Comparison of ENCODE assay signal across 25 cellular contexts in the genomic region with DNA sequence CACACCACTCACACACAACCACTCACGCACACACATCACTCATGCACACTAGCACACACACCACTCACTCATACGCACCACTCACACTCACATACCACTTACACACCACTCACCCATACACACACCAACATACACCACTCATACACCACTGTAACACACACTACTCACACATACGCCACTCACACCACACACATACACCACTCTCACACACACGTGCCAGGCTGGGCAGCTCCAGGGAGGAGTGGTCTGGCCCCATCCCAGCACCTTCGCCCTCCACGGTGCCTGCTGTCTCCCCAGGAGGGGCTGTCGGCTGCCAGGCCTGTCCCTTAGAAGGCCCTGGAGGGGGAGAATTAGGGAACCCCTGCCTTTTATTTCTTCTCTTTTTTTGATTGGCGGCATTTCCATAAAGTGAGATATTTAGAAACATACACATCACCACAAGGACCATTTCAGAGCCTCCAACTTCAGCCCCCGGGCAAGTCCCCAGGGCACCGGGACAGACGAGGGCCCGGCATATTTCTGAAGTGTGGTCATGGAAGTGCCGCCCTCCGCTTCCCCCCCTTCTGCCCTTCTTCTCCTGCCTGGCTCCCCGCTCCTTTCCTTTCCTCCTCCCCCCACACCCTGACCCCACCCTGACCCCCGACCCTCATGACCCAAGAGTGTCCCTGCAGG. TPM values are rescaled to one million over a fixed set of nuclear protein-coding genes. Genes with fewer than 3 reads are reported as not detected.
DNase-seq lines count a peak whose midpoint lies in the region; ATAC-seq, FAIRE-seq and TF ChIP-seq lines count a peak whose summit lies in the region.
"Had no signal": no experiment of that assay in that cellular context is flagged by ENCODE, and none has a peak within 500 bp of the region (broad histone marks: within the 10 kb centered on the region; RNA-seq: fewer than 3 reads in every experiment).

No MANE protein-coding gene starts in this region.

- no peaks in the 10 kb centered on the region for H3K9me1 ChIP-seq in keratinocyte (ENCODE audit: control insufficient read depth, extremely low read depth, insufficient read depth, low read length)

- peaks cover 6% of the 10 kb centered on the region for H3K27me3 ChIP-seq in adipocyte (replicated peaks; ENCODE audit: control insufficient read depth, insufficient read depth, low read length)
- H3K27me3 ChIP-seq in keratinocyte (ENCODE audit: control insufficient read depth, extremely low read depth, insufficient read depth, low read length), result no peaks in the 10 kb centered on the region
- H3K27me3 ChIP-seq: adrenal gland had no signal

- H3K9me3 ChIP-seq in adipocyte (ENCODE audit: control insufficient read depth, low read length) (no peaks in the 10 kb centered on the region), keratinocyte (ENCODE audit: control insufficient read depth, low read depth, low read length) (no peaks in the 10 kb centered on the region)
- H3K9me3 ChIP-seq: adrenal gland had no signal

- H3K4me3 ChIP-seq in adipocyte (ENCODE audit: low read length) (no peak overlapping the region), keratinocyte (ENCODE audit: control insufficient read depth in 2 of 3, extremely low read depth in 1 of 3, insufficient read depth in 2 of 3, low read depth in 1 of 3, low read length in 3 of 3) (no peak overlapping the region)
- H3K4me3 ChIP-seq: adrenal gland, smooth muscle cell had no signal

- no peaks in the 10 kb centered on the region for H3K79me2 ChIP-seq in keratinocyte (ENCODE audit: control insufficient read depth, insufficient read depth, low read length)

- no peaks in the 10 kb centered on the region for H4K20me1 ChIP-seq in keratinocyte (ENCODE audit: control insufficient read depth, extremely low read depth, insufficient read depth, low read length)

- H3K36me3 ChIP-seq in adipocyte (ENCODE audit: control insufficient read depth, insufficient read depth, low read length, severe bottlenecking), result no peaks in the 10 kb centered on the region
- H3K36me3 ChIP-seq in keratinocyte (ENCODE audit: control insufficient read depth in 2 of 2, extremely low read depth in 1 of 2, insufficient read depth in 2 of 2, low read length in 2 of 2), result no peaks in the 10 kb centered on the region
- H3K36me3 ChIP-seq: adrenal gland had no signal

- no peak overlapping the region for H3K4me3 Mint-ChIP-seq in progenitor cell of endocrine pancreas (ENCODE audit: low read depth)
- H3K4me3 Mint-ChIP-seq in naive thymus-derived CD8-positive, alpha-beta T cell, result no peak overlapping the region
- H3K4me3 Mint-ChIP-seq: activated CD4-positive, alpha-beta T cell treated with anti-CD3 and anti-CD28 coated beads for 36 hours; activated T-cell treated with anti-CD3 and anti-CD28 coated beads, Interleukin-2, amount 50 U/mL, for 4 hours; stimulated activated memory B cell treated with anti-CD40 and anti-IgM and Interleukin-4, amounts not matched to agents 10 μg/mL and 1 μg/mL and 100 μg/mL, for 72 hours; T-helper 17 cell had no signal

- H3K4me2 ChIP-seq in keratinocyte (ENCODE audit: control insufficient read depth, extremely low read depth, insufficient read depth, low read depth, low read length), result no peak overlapping the region
- H3K4me2 ChIP-seq: smooth muscle cell had no signal

- no peak for ATAC-seq in naive thymus-derived CD8-positive, alpha-beta T cell
- ATAC-seq in HG03460 (IDR thresholded peaks at IDR 0.05; ENCODE audit: unreplicated experiment), result no peak
- ATAC-seq: activated CD4-positive, alpha-beta T cell treated with anti-CD3 and anti-CD28 coated beads for 36 hours; activated T-cell treated with anti-CD3 and anti-CD28 coated beads, Interleukin-2, amount 50 U/mL, for 4 hours; stimulated activated memory B cell treated with anti-CD40 and anti-IgM and Interleukin-4, amounts not matched to agents 10 μg/mL and 1 μg/mL and 100 μg/mL, for 72 hours; T-helper 17 cell had no signal

- H3K36me3 Mint-ChIP-seq in progenitor cell of endocrine pancreas (ENCODE audit: insufficient read depth), result no peaks in the 10 kb centered on the region
- no peaks in the 10 kb centered on the region for H3K36me3 Mint-ChIP-seq in naive thymus-derived CD8-positive, alpha-beta T cell
- H3K36me3 Mint-ChIP-seq: stimulated activated memory B cell treated with anti-CD40 and anti-IgM and Interleukin-4, amounts not matched to agents 10 μg/mL and 1 μg/mL and 100 μg/mL, for 72 hours had no signal

- peaks cover 4% of the 10 kb centered on the region for H3K4me1 Mint-ChIP-seq in progenitor cell of endocrine pancreas (ENCODE audit: low read depth)
- H3K4me1 Mint-ChIP-seq in naive thymus-derived CD8-positive, alpha-beta T cell, result no peaks in the 10 kb centered on the region
- H3K4me1 Mint-ChIP-seq: activated CD4-positive, alpha-beta T cell treated with anti-CD3 and anti-CD28 coated beads for 36 hours; stimulated activated memory B cell treated with anti-CD40 and anti-IgM and Interleukin-4, amounts not matched to agents 10 μg/mL and 1 μg/mL and 100 μg/mL, for 72 hours had no signal

- no peak for TF ChIP-seq CTCF in keratinocyte (optimal IDR thresholded peaks at IDR 0.05 in 1 of 3, IDR thresholded peaks at IDR 0.05 in 1 of 3, conservative IDR thresholded peaks at IDR 0.05 in 1 of 3; ENCODE audit: extremely low read depth in 1 of 3, insufficient read depth in 2 of 3, low read length in 3 of 3)
- TF ChIP-seq CTCF in progenitor cell of endocrine pancreas (IDR thresholded peaks at IDR 0.05; ENCODE audit: unreplicated experiment), result no peak

- H3K27me3 Mint-ChIP-seq in progenitor cell of endocrine pancreas, result peaks cover 3% of the 10 kb centered on the region
- peaks cover 0 to 1% (median 0%) of the 10 kb centered on the region in 5 donors for H3K27me3 Mint-ChIP-seq in naive thymus-derived CD8-positive, alpha-beta T cell
- H3K27me3 Mint-ChIP-seq: activated CD4-positive, alpha-beta T cell treated with anti-CD3 and anti-CD28 coated beads for 36 hours; T-helper 17 cell had no signal

- DNase-seq in ELR (ENCODE audit: low read depth), result peak; percentile 60
- peak; percentile 46 for DNase-seq in adipocyte (ENCODE audit: low read depth)
- no peak for DNase-seq in keratinocyte (ENCODE audit: low read depth, low spot score)
- no peak for DNase-seq in progenitor cell of endocrine pancreas (ENCODE audit: low spot score, unreplicated experiment)
- DNase-seq in OCI-M2 (lab: John Stamatoyannopoulos, UW; ENCODE audit: unreplicated experiment), result no peak
- DNase-seq in naive thymus-derived CD8-positive, alpha-beta T cell, result no peak
- no peak for DNase-seq in NCI-H2171 treated with DMSO at 0.1 percent for 48 hours (lab: John Stamatoyannopoulos, UW)
- DNase-seq: activated CD4-positive, alpha-beta T cell treated with anti-CD3 and anti-CD28 coated beads for 36 hours; activated naive CD4-positive, alpha-beta T cell; activated T-cell treated with anti-CD3 and anti-CD28 coated beads, Interleukin-2, amount 50 U/mL, for 4 hours; cortex of kidney; Karpas-422; NCI-H1048; NCI-H187 treated with DMSO at 0.1 percent for 48 hours; NCI-H69; RPMI8226; T-helper 17 cell had no signal

- no peaks in the 10 kb centered on the region for H3K4me1 ChIP-seq in adipocyte (ENCODE audit: control insufficient read depth, insufficient read depth, low read length)
- peaks cover 11% of the 10 kb centered on the region for H3K4me1 ChIP-seq in keratinocyte (ENCODE audit: control insufficient read depth, extremely low read depth, insufficient read depth, low read length)
- H3K4me1 ChIP-seq: adrenal gland had no signal

- H3K9ac ChIP-seq in adipocyte (ENCODE audit: low read length) (no peak overlapping the region), keratinocyte (ENCODE audit: control insufficient read depth, extremely low read depth, insufficient read depth, low read length) (no peak overlapping the region)

- peak; percentile 51 for FAIRE-seq in keratinocyte (lab: Jason Lieb, UNC)

- dilution Hi-C loops in keratinocyte (cut with MboI; ENCODE audit: extremely low pct_ligation_motif_present, low sequenced_read_pairs), result no loop called here

- POLR2A ChIA-PET in naive thymus-derived CD8-positive, alpha-beta T cell (lab: Charles Lee), result no interaction called here

- H2AFZ ChIP-seq in keratinocyte (ENCODE audit: control insufficient read depth, low read length), result no peak overlapping the region

- H3K27ac Mint-ChIP-seq in progenitor cell of endocrine pancreas, result peak overlapping the region; percentile 10
- H3K27ac Mint-ChIP-seq in naive thymus-derived CD8-positive, alpha-beta T cell, result peak overlapping the region in 3 of 10 donors; percentile 2 to 57 (median 10)
- H3K27ac Mint-ChIP-seq: activated CD4-positive, alpha-beta T cell treated with anti-CD3 and anti-CD28 coated beads for 36 hours; stimulated activated memory B cell treated with anti-CD40 and anti-IgM and Interleukin-4, amounts not matched to agents 10 μg/mL and 1 μg/mL and 100 μg/mL, for 72 hours; T-helper 17 cell had no signal

- H3K27ac ChIP-seq in keratinocyte (ENCODE audit: control insufficient read depth, insufficient read depth, low read length), result no peak overlapping the region
- H3K27ac ChIP-seq: adrenal gland had no signal

- no peaks in the 10 kb centered on the region for H3K9me3 Mint-ChIP-seq in progenitor cell of endocrine pancreas (ENCODE audit: low read depth)
- H3K9me3 Mint-ChIP-seq in naive thymus-derived CD8-positive, alpha-beta T cell, result no peaks in the 10 kb centered on the region
- H3K9me3 Mint-ChIP-seq: activated T-cell treated with anti-CD3 and anti-CD28 coated beads, Interleukin-2, amount 50 U/mL, for 4 hours had no signal

RNA-seq across cellular contexts. Expression of gene ASB6, which starts 6.3 kb away (rescaled TPM):
- polyA plus RNA-seq in keratinocyte, result 16.3 to 23.8 TPM (median 23.7 TPM) in 3 replicates
- polyA plus RNA-seq in keratinocyte (2011; ENCODE audit: low read depth), result 4.8 TPM
- 14.1 and 23.7 TPM in 2 replicates for polyA plus RNA-seq in keratinocyte (2011; cell fraction: cytosol; rRNA removed)
- polyA plus RNA-seq in keratinocyte (2011; cell fraction: nucleus; rRNA removed), result 34.6 and 40.3 TPM in 2 replicates
- 14.0 and 19.5 TPM in 2 replicates for polyA plus RNA-seq in keratinocyte (2012; ENCODE audit: low replicate concordance)
- 8.5 to 19.0 TPM (median 12.4 TPM) in 3 replicates for polyA minus RNA-seq in keratinocyte
- polyA minus RNA-seq in keratinocyte (2011; cell fraction: cytosol; rRNA and poly(A)+ RNA removed), result 21.7 TPM
- 14.7 and 15.3 TPM in 2 replicates for polyA minus RNA-seq in keratinocyte (2011; cell fraction: nucleus; rRNA and poly(A)+ RNA removed)
- total RNA-seq in progenitor cell of endocrine pancreas, result 19.7 and 20.5 TPM in 2 replicates
- 10 to 100 TPM; 33.7 to 35.7 TPM for total RNA-seq in naive thymus-derived CD8-positive, alpha-beta T cell
- polyA plus RNA-seq in naive thymus-derived CD8-positive, alpha-beta T cell, result 10 to 100 TPM; 14.8 to 29.1 (median 19.8) TPM

RNA-seq across cellular contexts. Expression of gene PRRX2, which starts 17.2 kb away (rescaled TPM):
- polyA plus RNA-seq in keratinocyte, result 0.06 to 0.19 TPM in 2 of 3 replicates, not detected in the other
- polyA plus RNA-seq in keratinocyte (2011; ENCODE audit: low read depth), result not detected
- polyA plus RNA-seq in keratinocyte (2011; cell fraction: cytosol; rRNA removed), result 0.05 and 0.14 TPM in 2 replicates
- not detected in 2 replicates for polyA plus RNA-seq in keratinocyte (2011; cell fraction: nucleus; rRNA removed)
- polyA plus RNA-seq in keratinocyte (2012; ENCODE audit: low replicate concordance), result not detected in 2 replicates
- polyA minus RNA-seq in keratinocyte, result not detected in 3 replicates
- polyA minus RNA-seq in keratinocyte (2011; cell fraction: cytosol; rRNA and poly(A)+ RNA removed), result not detected
- not detected in 2 replicates for polyA minus RNA-seq in keratinocyte (2011; cell fraction: nucleus; rRNA and poly(A)+ RNA removed)
- total RNA-seq in progenitor cell of endocrine pancreas, result 0.79 and 0.91 TPM in 2 replicates
- total RNA-seq in naive thymus-derived CD8-positive, alpha-beta T cell, result not detected
- polyA plus RNA-seq in naive thymus-derived CD8-positive, alpha-beta T cell, result not detected
- total RNA-seq: T-helper 17 cell had no signal

RNA-seq across cellular contexts. Expression of gene NTMT1, which starts 22.3 kb away (rescaled TPM):
- polyA plus RNA-seq in keratinocyte, result 46.0 to 50.2 TPM (median 48.2 TPM) in 3 replicates
- 24.6 TPM for polyA plus RNA-seq in keratinocyte (2011; ENCODE audit: low read depth)
- polyA plus RNA-seq in keratinocyte (2011; cell fraction: cytosol; rRNA removed), result 23.5 and 36.4 TPM in 2 replicates
- 22.0 and 23.8 TPM in 2 replicates for polyA plus RNA-seq in keratinocyte (2011; cell fraction: nucleus; rRNA removed)
- 30.8 and 52.5 TPM in 2 replicates for polyA plus RNA-seq in keratinocyte (2012; ENCODE audit: low replicate concordance)
- polyA minus RNA-seq in keratinocyte, result 20.3 to 35.7 TPM (median 22.6 TPM) in 3 replicates
- 24.0 TPM for polyA minus RNA-seq in keratinocyte (2011; cell fraction: cytosol; rRNA and poly(A)+ RNA removed)
- 7.8 and 9.3 TPM in 2 replicates for polyA minus RNA-seq in keratinocyte (2011; cell fraction: nucleus; rRNA and poly(A)+ RNA removed)
- 25.9 and 26.8 TPM in 2 replicates for total RNA-seq in progenitor cell of endocrine pancreas
- total RNA-seq in naive thymus-derived CD8-positive, alpha-beta T cell, result 10 to 100 TPM; 34.5 to 35.1 TPM
- 10 to 100 TPM; 40.8 to 57.8 (median 45.2) TPM for polyA plus RNA-seq in naive thymus-derived CD8-positive, alpha-beta T cell

RNA-seq across cellular contexts. Expression of gene C9orf50, which starts 27.3 kb away (rescaled TPM):
- polyA plus RNA-seq in keratinocyte, result not detected in 3 replicates
- polyA plus RNA-seq in keratinocyte (2011; ENCODE audit: low read depth), result not detected
- not detected in 2 replicates for polyA plus RNA-seq in keratinocyte (2011; cell fraction: cytosol; rRNA removed)
- not detected in 2 replicates for polyA plus RNA-seq in keratinocyte (2011; cell fraction: nucleus; rRNA removed)
- not detected in 2 replicates for polyA plus RNA-seq in keratinocyte (2012; ENCODE audit: low replicate concordance)
- polyA minus RNA-seq in keratinocyte, result not detected in 3 replicates
- polyA minus RNA-seq in keratinocyte (2011; cell fraction: cytosol; rRNA and poly(A)+ RNA removed), result not detected
- polyA minus RNA-seq in keratinocyte (2011; cell fraction: nucleus; rRNA and poly(A)+ RNA removed), result not detected in 2 replicates
- 0.27 and 0.43 TPM in 2 replicates for total RNA-seq in progenitor cell of endocrine pancreas
- not detected for total RNA-seq in naive thymus-derived CD8-positive, alpha-beta T cell
- polyA plus RNA-seq in naive thymus-derived CD8-positive, alpha-beta T cell, result not detected
- total RNA-seq: activated CD4-positive, alpha-beta T cell treated with anti-CD3 and anti-CD28 coated beads for 36 hours; activated CD8-positive, alpha-beta memory T cell treated with anti-CD3 and anti-CD28 coated beads for 36 hours; activated T-cell treated with anti-CD3 and anti-CD28 coated beads, Interleukin-2, amount 50 U/mL, for 4 hours; lung microvascular endothelial cell; omental fat pad; smooth muscle cell; T-helper 17 cell; temporal lobe had no signal

Comparison
In these comparisons a context has a peak if more than half of its experiments do, and no peak if none do; other contexts are left out.
1. DNase-seq: peak in ELR (single experiment) and adipocyte (single experiment); none in keratinocyte (single experiment), progenitor cell of endocrine pancreas (single experiment), OCI-M2 (single experiment), naive thymus-derived CD8-positive, alpha-beta T cell (0 of 10) and NCI-H2171 treated with DMSO at 0.1 percent for 48 hours (single experiment).